In genomic region chr16:83113317-83113716, GRCh38 we compare ENCODE assay signal across 8 cellular contexts.
DNase-seq lines count a peak whose midpoint lies in the region; ATAC-seq, FAIRE-seq and TF ChIP-seq lines count a peak whose summit lies in the region.

No MANE protein-coding gene starts in this region.

- no peaks in the 10 kb centered on the region for H3K4me1 ChIP-seq in A549
- H3K4me1 ChIP-seq in GM23248 (ENCODE audit: insufficient read depth) = peaks cover 26% of the 10 kb centered on the region
- no peaks in the 10 kb centered on the region for H3K4me1 ChIP-seq in vagina

- TF ChIP-seq POLR2A in A549 (IDR thresholded peaks at IDR 0.05; ENCODE audit: low read length) (no peak), vagina (IDR thresholded peaks at IDR 0.05) (no peak)

- H3K27ac Mint-ChIP-seq in WTC11 = no peak overlapping the region

- CTCF ChIA-PET in A549 (lab: Yijun Ruan, JAX) = interaction anchor here (0.6 kb wide), 2 partner anchors 102 to 225 kb away, joined by 3 to 4 read pairs; no protein-coding TSS in a partner anchor
- CTCF ChIA-PET in WTC11 (lab: Charles Lee) = interaction anchor here (0.6 to 3.8 kb wide), 30 partner anchors 9 to 915 kb away, joined by 3 to 60 read pairs (median 4); no protein-coding TSS in a partner anchor

- no peaks in the 10 kb centered on the region for H3K9me3 ChIP-seq in A549
- no peaks in the 10 kb centered on the region for H3K9me3 ChIP-seq in GM23248 (ENCODE audit: low read depth)
- H3K9me3 ChIP-seq in vagina = no peaks in the 10 kb centered on the region

- peak overlapping the region; percentile 50; the same call in 1 of the 2 replicates for H3K4me3 Mint-ChIP-seq in WTC11

- H3K9ac ChIP-seq in GM23248 = no peak overlapping the region

- no peaks in the 10 kb centered on the region for H3K9me2 ChIP-seq in GM23248 (ENCODE audit: insufficient read depth)

- H3K27me3 ChIP-seq in GM23248 (replicated peaks; ENCODE audit: insufficient read depth) (peaks cover 6% of the 10 kb centered on the region; the same call in 1 of the 2 replicates), vagina (no peaks in the 10 kb centered on the region)

- H4K20me1 ChIP-seq in GM23248 (ENCODE audit: insufficient read depth) = no peaks in the 10 kb centered on the region

- no peaks in the 10 kb centered on the region for H3K9me3 Mint-ChIP-seq in WTC11

- POLR2A ChIA-PET in A549 (lab: Yijun Ruan, JAX) (no interaction called here), WTC11 (lab: Charles Lee) (no interaction called here)

- H3K79me2 ChIP-seq in GM23248 (ENCODE audit: insufficient read depth) = no peaks in the 10 kb centered on the region

- H3K27me3 Mint-ChIP-seq in WTC11 (ENCODE audit: low read depth) = no peaks in the 10 kb centered on the region; the same call in 1 of the 2 replicates

- in situ Hi-C loops in GM23248 (cut with MboI) = no loop called here

- intact Hi-C loops in vagina (cut with DNase I) = no loop called here

- H3K4me1 Mint-ChIP-seq in WTC11 = peaks cover 28% of the 10 kb centered on the region

- H3F3A ChIP-seq in GM23248 (ENCODE audit: insufficient read depth) = 0 out of 2 replicates have a peak, but pooled peaks cover 5% of the 10 kb centered on the region

- TF ChIP-seq CTCF in A549 (IDR thresholded peaks at IDR 0.05) (0 out of 3 replicates have a peak, but pooled peaks have one; percentile 7), WTC11 (IDR thresholded peaks at IDR 0.05) (peak; percentile 54), vagina (IDR thresholded peaks at IDR 0.05) (no peak)

- no peaks in the 10 kb centered on the region for H3K36me3 Mint-ChIP-seq in WTC11

- 6% methylated on average over 7 of the region's 7 CpGs for WGBS in A549 (ENCODE audit: missing lambda C conversion rate)
- WGBS in GM23248 (ENCODE audit: low coverage in 1 of 2, low lambda C conversion rate in 2 of 2, missing lambda C conversion rate in 2 of 2), 2 experiments = 60 to 61% methylated on average over 7 of the region's 7 CpGs

- no peak for TF ChIP-seq EP300 in A549 (IDR thresholded peaks at IDR 0.05)

- H2AFZ ChIP-seq in GM23248 = no peak overlapping the region

- DNase-seq in A549 (ENCODE audit: low read depth in 1 of 2, low spot score in 1 of 2) (peak; percentile 10 to 19), GM23248 (peak; percentile 41), WTC11 (ENCODE audit: low spot score) (peak; percentile 63), iPS DF 4.7 (ENCODE audit: extremely low read depth, low spot score) (peak; percentile 25), NOMO-1 (lab: John Stamatoyannopoulos, UW; ENCODE audit: unreplicated experiment in 2 of 2) (no peak), vagina (ENCODE audit: extremely low spot score in 2 of 2) (no peak)

- peak in 1 of 2 experiments; percentile 68; a peak in 2 of 6 replicates for ATAC-seq in A549
- peak; percentile 88 for ATAC-seq in WTC11
- no peak for ATAC-seq in HG03571 (IDR thresholded peaks at IDR 0.05; ENCODE audit: unreplicated experiment)
- ATAC-seq in GM19467 (IDR thresholded peaks at IDR 0.05; ENCODE audit: unreplicated experiment) = no peak

- no peak overlapping the region for H3K4me3 ChIP-seq in A549
- no peak overlapping the region for H3K4me3 ChIP-seq in GM23248
- no peak overlapping the region for H3K4me3 ChIP-seq in vagina

- FAIRE-seq in A549 (lab: Jason Lieb, UNC) = no peak

- TF ChIP-seq RAD21 in A549 (conservative IDR thresholded peaks at IDR 0.05 in 1 of 2, IDR thresholded peaks at IDR 0.05 in 1 of 2) = 0 out of 5 replicates have a peak, but pooled peaks of 1 of the 2 experiments have one; percentile 4

- H3K27ac ChIP-seq in A549 (no peak overlapping the region), GM23248 (no peak overlapping the region), vagina (no peak overlapping the region)

- H3K36me3 ChIP-seq in GM23248 (ENCODE audit: low read depth) (no peaks in the 10 kb centered on the region), vagina (no peaks in the 10 kb centered on the region)

- no peak overlapping the region for H3K4me2 ChIP-seq in A549
- H3K4me2 ChIP-seq in GM23248 (ENCODE audit: unreplicated experiment) = no peak overlapping the region

TF ChIP-seq in A549, 52 proteins besides CTCF, POLR2A, EP300 and RAD21:
- TF ChIP-seq HDAC2 (IDR thresholded peaks at IDR 0.05) (no peak), JUN (IDR thresholded peaks at IDR 0.05) (no peak), HEYL (CRISPR knock-in tag; IDR thresholded peaks at IDR 0.05) (no peak)

TF ChIP-seq in WTC11, 78 proteins besides CTCF, POLR2A, EP300 and RAD21:
- TF ChIP-seq OVOL2 (CRISPR knock-in tag; IDR thresholded peaks at IDR 0.05; ENCODE audit: borderline replicate concordance) (no peak), TP53 (CRISPR knock-in tag; IDR thresholded peaks at IDR 0.05) (no peak), JUN (CRISPR knock-in tag; IDR thresholded peaks at IDR 0.05) (no peak)

Comparison
In these comparisons a context has a peak if more than half of its experiments do, and no peak if none do; other contexts are left out.
1. DNase-seq: peak in A549 (2 of 2), GM23248 (single experiment), WTC11 (single experiment) and iPS DF 4.7 (single experiment); none in NOMO-1 (0 of 2) and vagina (0 of 2).
2. CTCF ChIP-seq: peak in A549 (single experiment) and WTC11 (single experiment); none in vagina (0 of 3).
3. Of the 8 proteins assayed by ChIP-seq in both WTC11 and A549: peak only in WTC11: none; only in A549: none; in both: CTCF; in neither: 7.